In the genomic region with DNA sequence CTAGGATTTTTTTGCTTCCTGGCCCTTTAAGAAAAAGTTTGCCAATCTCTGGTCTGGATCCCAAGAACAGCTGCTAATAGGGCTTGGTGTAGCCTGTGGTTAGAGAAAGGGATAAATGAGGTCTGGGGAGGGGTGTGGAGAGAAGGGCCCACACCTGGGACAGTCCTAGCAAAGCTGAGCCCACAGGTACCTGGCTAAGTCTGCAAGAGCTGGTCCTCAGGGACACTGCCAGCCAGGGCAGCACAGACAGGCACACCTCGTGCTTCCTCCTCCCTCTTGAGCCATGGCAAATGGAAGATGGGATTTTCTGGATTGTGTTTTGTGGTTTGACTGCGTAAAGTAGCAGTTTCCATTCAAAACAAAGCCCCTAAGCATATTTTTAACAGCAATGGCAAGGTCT, we compare ENCODE assay signal across 21 cellular contexts.
DNase-seq lines count a peak whose midpoint lies in the region; ATAC-seq, FAIRE-seq and TF ChIP-seq lines count a peak whose summit lies in the region.
"Had no signal": no experiment of that assay in that cellular context is flagged by ENCODE, and none has a peak within 500 bp of the region (broad histone marks: within the 10 kb centered on the region; RNA-seq: fewer than 3 reads in every experiment).

No MANE protein-coding gene starts in this region.

- no peak overlapping the region for H2BK5ac ChIP-seq in mesendoderm (ENCODE audit: low read length)

- POLR2A ChIA-PET in A549 (lab: Yijun Ruan, JAX): interaction anchor here (1.1 kb wide), 1 partner anchor 217 kb away, joined by 3 read pairs; the partner anchor contains the start of gene SOX9
- POLR2A ChIA-PET in activated CD4-positive, alpha-beta memory T cell treated with anti-CD3 and anti-CD28 coated beads for 36 hours (lab: Charles Lee): no interaction called here

- no peak for FAIRE-seq in A549 (lab: Jason Lieb, UNC)
- FAIRE-seq: A204.1, endometrium, frontal cortex had no signal

- H3K27ac ChIP-seq in A549 (peak overlapping the region; percentile 47 to 78; a peak in 5 of 6 replicates), HUES6 (ENCODE audit: low read depth, low read length) (no peak overlapping the region; the same call in 1 of the 2 replicates), body of pancreas (peak overlapping the region; percentile 17 to 83 (median 76)), mesendoderm (ENCODE audit: low read depth, low read length) (peak overlapping the region; percentile 36)
- H3K27ac ChIP-seq: colonic mucosa, left lung, psoas muscle, upper lobe of right lung had no signal

- DNase-seq in A549 (ENCODE audit: low read depth in 1 of 2, low spot score in 1 of 2): no peak
- DNase-seq in body of pancreas: no peak
- no peak for DNase-seq in mesendoderm
- no peak for DNase-seq in activated CD4-positive, alpha-beta memory T cell treated with anti-CD3 and anti-CD28 coated beads for 36 hours
- no peak for DNase-seq in NOMO-1 treated with dmso at 0.1 percent for 144 hours (lab: John Stamatoyannopoulos, UW; ENCODE audit: unreplicated experiment)
- DNase-seq in activated gamma-delta T cell (lab: John Stamatoyannopoulos, UW): no peak
- no peak for DNase-seq in activated effector memory CD4-positive, alpha-beta T cell treated with anti-CD3 and anti-CD28 coated beads, Interleukin-2, amount 50 U/mL, for 16 hours
- DNase-seq: activated CD4-positive, CD25-positive, alpha-beta regulatory T cell; CD4-positive, CD25-positive, alpha-beta regulatory T cell; DMS79; left lung; natural killer cell; psoas muscle; stimulated activated naive CD4-positive, alpha-beta T cell; T-helper 2 cell; upper lobe of right lung had no signal

- H3K4me2 ChIP-seq in A549: peak overlapping the region; percentile 57
- H3K4me2 ChIP-seq in mesendoderm (ENCODE audit: low read length): no peak overlapping the region

- TF ChIP-seq POLR2A in A549 (IDR thresholded peaks at IDR 0.05; ENCODE audit: low read length) (no peak), body of pancreas (IDR thresholded peaks at IDR 0.05) (no peak)

- H3K27me3 ChIP-seq in HUES6 (ENCODE audit: control insufficient read depth, insufficient read depth, low read length): no peaks in the 10 kb centered on the region
- H3K27me3 ChIP-seq in body of pancreas: no peaks in the 10 kb centered on the region
- H3K27me3 ChIP-seq in mesendoderm (ENCODE audit: insufficient read depth, low read length, poor library complexity): no peaks in the 10 kb centered on the region
- H3K27me3 ChIP-seq: colonic mucosa had no signal

- no peak for TF ChIP-seq CTCF in A549 (IDR thresholded peaks at IDR 0.05)
- no peak for TF ChIP-seq CTCF in body of pancreas (IDR thresholded peaks at IDR 0.05)

- H4K8ac ChIP-seq in mesendoderm (ENCODE audit: low read depth, low read length): no peak overlapping the region

- no peaks in the 10 kb centered on the region for H3K79me2 ChIP-seq in mesendoderm (ENCODE audit: control insufficient read depth, insufficient read depth, low read length)

- CTCF ChIA-PET in A549 (lab: Yijun Ruan, JAX): interaction anchor here (1.3 to 1.4 kb wide), 2 partner anchors 11 to 36 kb away, joined by 3 read pairs; no protein-coding TSS in a partner anchor
- CTCF ChIA-PET in activated CD4-positive, alpha-beta memory T cell treated with anti-CD3 and anti-CD28 coated beads for 36 hours (lab: Charles Lee): no interaction called here

- H4K5ac ChIP-seq in mesendoderm (ENCODE audit: low read length): no peak overlapping the region

- intact Hi-C loops in body of pancreas (cut with DNase I): no loop called here
- intact Hi-C loops in activated CD4-positive, alpha-beta memory T cell treated with anti-CD3 and anti-CD28 coated beads for 36 hours (cut with micrococcal nuclease): no loop called here

- H2BK120ac ChIP-seq in mesendoderm (ENCODE audit: low read depth, low read length): no peak overlapping the region

- peak overlapping the region; percentile 8 for H3K4ac ChIP-seq in mesendoderm (ENCODE audit: low read depth, low read length)

- H3K9me3 ChIP-seq in A549: no peaks in the 10 kb centered on the region
- H3K9me3 ChIP-seq in HUES6 (ENCODE audit: control insufficient read depth, insufficient read depth, low read depth, low read length): no peaks in the 10 kb centered on the region
- H3K9me3 ChIP-seq in body of pancreas: no peaks in the 10 kb centered on the region
- H3K9me3 ChIP-seq: colonic mucosa, left lung, psoas muscle, upper lobe of right lung had no signal

- H3K27me3 Mint-ChIP-seq in activated CD4-positive, alpha-beta memory T cell treated with anti-CD3 and anti-CD28 coated beads for 36 hours: peaks cover 10% of the 10 kb centered on the region
- H3K27me3 Mint-ChIP-seq: CD4-positive, CD25-positive, alpha-beta regulatory T cell had no signal

- TF ChIP-seq RAD21 in A549 (conservative IDR thresholded peaks at IDR 0.05 in 1 of 2, IDR thresholded peaks at IDR 0.05 in 1 of 2): no peak

- H3K4me1 Mint-ChIP-seq in activated CD4-positive, alpha-beta memory T cell treated with anti-CD3 and anti-CD28 coated beads for 36 hours (ENCODE audit: low read depth): no peaks in the 10 kb centered on the region
- H3K4me1 Mint-ChIP-seq: CD4-positive, CD25-positive, alpha-beta regulatory T cell; natural killer cell had no signal

- H3K4me1 ChIP-seq in A549 (peaks cover 20% of the 10 kb centered on the region), HUES6 (ENCODE audit: control insufficient read depth, insufficient read depth, low read length) (peaks cover 30% of the 10 kb centered on the region), body of pancreas (peaks cover 7% of the 10 kb centered on the region), mesendoderm (ENCODE audit: control insufficient read depth, low read depth, low read length) (peaks cover 7% of the 10 kb centered on the region)
- H3K4me1 ChIP-seq: psoas muscle had no signal

- no peak for TF ChIP-seq EP300 in A549 (IDR thresholded peaks at IDR 0.05)

- H3K36me3 Mint-ChIP-seq in activated CD4-positive, alpha-beta memory T cell treated with anti-CD3 and anti-CD28 coated beads for 36 hours: no peaks in the 10 kb centered on the region
- H3K36me3 Mint-ChIP-seq: CD4-positive, CD25-positive, alpha-beta regulatory T cell; natural killer cell had no signal

- H3K4me3 Mint-ChIP-seq in activated CD4-positive, alpha-beta memory T cell treated with anti-CD3 and anti-CD28 coated beads for 36 hours: no peak overlapping the region
- H3K4me3 Mint-ChIP-seq: CD4-positive, CD25-positive, alpha-beta regulatory T cell; natural killer cell had no signal

- no peak overlapping the region for H2BK15ac ChIP-seq in mesendoderm (replicated peaks; ENCODE audit: low read depth)

- no peak overlapping the region for H3K23ac ChIP-seq in mesendoderm (ENCODE audit: low read length)

- H3K9ac ChIP-seq in HUES6 (ENCODE audit: low read length) (peak overlapping the region; percentile 43), mesendoderm (ENCODE audit: low read length) (no peak overlapping the region)

- H2AK5ac ChIP-seq in mesendoderm (ENCODE audit: low read length): no peak overlapping the region

- peak overlapping the region; percentile 25 for H3K56ac ChIP-seq in mesendoderm (ENCODE audit: low read length)

- H3K4me3 ChIP-seq in A549 (no peak overlapping the region), HUES6 (ENCODE audit: low read depth, low read length) (no peak overlapping the region), body of pancreas (no peak overlapping the region), mesendoderm (ENCODE audit: low read length) (no peak overlapping the region)
- H3K4me3 ChIP-seq: colonic mucosa, left lung, psoas muscle, upper lobe of right lung had no signal

- no peak overlapping the region for H3K27ac Mint-ChIP-seq in activated CD4-positive, alpha-beta memory T cell treated with anti-CD3 and anti-CD28 coated beads for 36 hours
- H3K27ac Mint-ChIP-seq: CD4-positive, CD25-positive, alpha-beta regulatory T cell; natural killer cell had no signal

- peak in 1 of 2 experiments; percentile 11; a peak in 3 of 6 replicates for ATAC-seq in A549
- no peak for ATAC-seq in body of pancreas
- ATAC-seq: natural killer cell, psoas muscle had no signal

- no peaks in the 10 kb centered on the region for H3K79me1 ChIP-seq in mesendoderm (ENCODE audit: low read length)

- no peaks in the 10 kb centered on the region for H3K9me3 Mint-ChIP-seq in activated CD4-positive, alpha-beta memory T cell treated with anti-CD3 and anti-CD28 coated beads for 36 hours

- 88% methylated on average over 2 of the region's 2 CpGs for WGBS in A549 (ENCODE audit: missing lambda C conversion rate)
- WGBS in body of pancreas, 2 donors: 63 to 72% methylated on average over 2 of the region's 2 CpGs
- no CpG with 5 or more reads among the region's 2 CpGs for WGBS in mesendoderm (ENCODE audit: extremely low coverage, insufficient coverage, low lambda C conversion rate)

- H3K36me3 ChIP-seq in HUES6 (ENCODE audit: control insufficient read depth, insufficient read depth, low read length) (no peaks in the 10 kb centered on the region), body of pancreas (replicated peaks in 1 of 2; ENCODE audit: insufficient read depth in 1 of 2, low read depth in 2 of 2) (no peaks in the 10 kb centered on the region), mesendoderm (ENCODE audit: control insufficient read depth, insufficient read depth, low read length) (no peaks in the 10 kb centered on the region)
- H3K36me3 ChIP-seq: colonic mucosa, left lung, upper lobe of right lung had no signal

- H3K18ac ChIP-seq in mesendoderm (ENCODE audit: low read length): peak overlapping the region; percentile 7

TF ChIP-seq in A549, 52 proteins besides CTCF, POLR2A, EP300 and RAD21 (continues in another document):
- TF ChIP-seq TFCP2L1 (CRISPR knock-in tag; IDR thresholded peaks at IDR 0.05): no peak
- no peak for TF ChIP-seq EHF (CRISPR knock-in tag; IDR thresholded peaks at IDR 0.05)
- no peak for TF ChIP-seq RFX5 (IDR thresholded peaks at IDR 0.05)
- no peak for TF ChIP-seq BCL3 (IDR thresholded peaks at IDR 0.05)
- TF ChIP-seq HDAC2 (IDR thresholded peaks at IDR 0.05): no peak
- TF ChIP-seq FOSL2 (IDR thresholded peaks at IDR 0.05): no peak
- TF ChIP-seq FOSL2 (CRISPR knock-in tag; IDR thresholded peaks at IDR 0.05): no peak
- no peak for TF ChIP-seq HOXA7 (CRISPR knock-in tag; IDR thresholded peaks at IDR 0.05)
